ENCODE assay signal across 1 cellular context in genomic region chr9:4662108-4662988, GRCh38.
A peak's percentile ranks its signal among the peaks of the same experiment; 100 is the strongest.
TF ChIP-seq lines count a peak whose summit lies in the region.

TSS of gene PLPP6 (plus strand) at chr9:4662294. CDS start at chr9:4662376, 82 bp downstream.

TF ChIP-seq in K562, 482 proteins besides CTCF, POLR2A, EP300 and RAD21 (continued from another document and continues in another):
- TF ChIP-seq ZBTB5 (IDR thresholded peaks at IDR 0.05) (no peak), BACH1 (tag; IDR thresholded peaks at IDR 0.05) (no peak), MYC (IDR thresholded peaks at IDR 0.05; ENCODE audit: low read depth, low read length) (peak; percentile 20; the same call in 1 of the 2 replicates), MYC (CRISPR knock-in tag; IDR thresholded peaks at IDR 0.05; ENCODE audit: borderline replicate concordance, low read depth) (no peak), ZMIZ1 (IDR thresholded peaks at IDR 0.05; ENCODE audit: low read depth in 2 of 2, low read length in 2 of 2) (no peak), TEAD2 (tag; IDR thresholded peaks at IDR 0.05) (no peak), LARP7 (IDR thresholded peaks at IDR 0.05) (no peak), FOXJ2 (tag; IDR thresholded peaks at IDR 0.05) (no peak), TAF1 (IDR thresholded peaks at IDR 0.05; ENCODE audit: control insufficient read depth, extremely low read depth, insufficient read depth, low read length, severe bottlenecking) (peak; percentile 41), CHD1 (IDR thresholded peaks at IDR 0.05; ENCODE audit: low read length) (no peak), KLF10 (CRISPR knock-in tag; IDR thresholded peaks at IDR 0.05) (no peak), RNF2 (IDR thresholded peaks at IDR 0.05) (no peak), STAT5B (CRISPR knock-in tag; IDR thresholded peaks at IDR 0.05) (no peak), PURB (CRISPR knock-in tag; IDR thresholded peaks at IDR 0.05; ENCODE audit: low read depth) (no peak), ESRRB (CRISPR knock-in tag; IDR thresholded peaks at IDR 0.05; ENCODE audit: borderline replicate concordance) (no peak), HDAC3 (IDR thresholded peaks at IDR 0.05; ENCODE audit: borderline replicate concordance, partially characterized antibody) (no peak), IRF1 (CRISPR knock-in tag; IDR thresholded peaks at IDR 0.05; ENCODE audit: borderline replicate concordance) (no peak), SMAD2 (IDR thresholded peaks at IDR 0.05; ENCODE audit: low read depth, low read length) (no peak), E2F1 (CRISPR knock-in tag; IDR thresholded peaks at IDR 0.05) (no peak), RFX7 (CRISPR knock-in tag; IDR thresholded peaks at IDR 0.05) (no peak), SMARCC2 (IDR thresholded peaks at IDR 0.05; ENCODE audit: low read depth) (no peak), BRF1 (IDR thresholded peaks at IDR 0.05; ENCODE audit: borderline replicate concordance, extremely low read depth, insufficient read length) (no peak), ATF7 (IDR thresholded peaks at IDR 0.05) (no peak; the same call in 1 of the 2 replicates), ETS1 (conservative IDR thresholded peaks at IDR 0.05; ENCODE audit: control insufficient read depth, low read depth, low read length) (no peak), AFF1 (IDR thresholded peaks at IDR 0.05; ENCODE audit: low read depth in 1 of 2, partially characterized antibody in 2 of 2) (no peak), RHOXF2B (CRISPR knock-in tag; conservative IDR thresholded peaks at IDR 0.05) (no peak), RFX1 (IDR thresholded peaks at IDR 0.05) (no peak), CBFB (CRISPR knock-in tag; IDR thresholded peaks at IDR 0.05) (no peak), ZNF766 (CRISPR knock-in tag; conservative IDR thresholded peaks at IDR 0.05) (no peak), USF2 (CRISPR knock-in tag; IDR thresholded peaks at IDR 0.05) (no peak), BMI1 (IDR thresholded peaks at IDR 0.05; ENCODE audit: low read length) (no peak), NUFIP1 (IDR thresholded peaks at IDR 0.05; ENCODE audit: partially characterized antibody) (no peak), HLTF (IDR thresholded peaks at IDR 0.05) (no peak), ZNF12 (CRISPR knock-in tag; IDR thresholded peaks at IDR 0.05) (no peak), SRSF7 (optimal IDR thresholded peaks at IDR 0.05; ENCODE audit: low read depth, low read length) (no peak), ZNF24 (IDR thresholded peaks at IDR 0.05) (no peak), ZNF57 (CRISPR knock-in tag; IDR thresholded peaks at IDR 0.05) (no peak), SIN3B (IDR thresholded peaks at IDR 0.05; ENCODE audit: low read depth) (no peak), POLR2G (IDR thresholded peaks at IDR 0.05; ENCODE audit: low read depth, low read length) (peak; percentile 83), ZNF121 (CRISPR knock-in tag; conservative IDR thresholded peaks at IDR 0.05) (no peak), MBD1 (CRISPR knock-in tag; IDR thresholded peaks at IDR 0.05) (no peak), FOXP1 (CRISPR knock-in tag; IDR thresholded peaks at IDR 0.05) (no peak), ZNF316 (IDR thresholded peaks at IDR 0.05) (no peak)
- TF ChIP-seq, protein P1, sequence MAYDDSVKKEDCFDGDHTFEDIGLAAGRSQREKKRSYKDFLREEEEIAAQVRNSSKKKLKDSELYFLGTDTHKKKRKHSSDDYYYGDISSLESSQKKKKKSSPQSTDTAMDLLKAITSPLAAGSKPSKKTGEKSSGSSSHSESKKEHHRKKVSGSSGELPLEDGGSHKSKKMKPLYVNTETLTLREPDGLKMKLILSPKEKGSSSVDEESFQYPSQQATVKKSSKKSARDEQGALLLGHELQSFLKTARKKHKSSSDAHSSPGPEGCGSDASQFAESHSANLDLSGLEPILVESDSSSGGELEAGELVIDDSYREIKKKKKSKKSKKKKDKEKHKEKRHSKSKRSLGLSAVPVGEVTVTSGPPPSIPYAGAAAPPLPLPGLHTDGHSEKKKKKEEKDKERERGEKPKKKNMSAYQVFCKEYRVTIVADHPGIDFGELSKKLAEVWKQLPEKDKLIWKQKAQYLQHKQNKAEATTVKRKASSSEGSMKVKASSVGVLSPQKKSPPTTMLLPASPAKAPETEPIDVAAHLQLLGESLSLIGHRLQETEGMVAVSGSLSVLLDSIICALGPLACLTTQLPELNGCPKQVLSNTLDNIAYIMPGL (CRISPR knock-in tag; IDR thresholded peaks at IDR 0.05) = no peak
- TF ChIP-seq, protein P2, sequence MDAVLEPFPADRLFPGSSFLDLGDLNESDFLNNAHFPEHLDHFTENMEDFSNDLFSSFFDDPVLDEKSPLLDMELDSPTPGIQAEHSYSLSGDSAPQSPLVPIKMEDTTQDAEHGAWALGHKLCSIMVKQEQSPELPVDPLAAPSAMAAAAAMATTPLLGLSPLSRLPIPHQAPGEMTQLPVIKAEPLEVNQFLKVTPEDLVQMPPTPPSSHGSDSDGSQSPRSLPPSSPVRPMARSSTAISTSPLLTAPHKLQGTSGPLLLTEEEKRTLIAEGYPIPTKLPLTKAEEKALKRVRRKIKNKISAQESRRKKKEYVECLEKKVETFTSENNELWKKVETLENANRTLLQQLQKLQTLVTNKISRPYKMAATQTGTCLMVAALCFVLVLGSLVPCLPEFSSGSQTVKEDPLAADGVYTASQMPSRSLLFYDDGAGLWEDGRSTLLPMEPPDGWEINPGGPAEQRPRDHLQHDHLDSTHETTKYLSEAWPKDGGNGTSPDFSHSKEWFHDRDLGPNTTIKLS (IDR thresholded peaks at IDR 0.05; ENCODE audit: borderline replicate concordance, low read depth) = no peak
- TF ChIP-seq, protein P3, sequence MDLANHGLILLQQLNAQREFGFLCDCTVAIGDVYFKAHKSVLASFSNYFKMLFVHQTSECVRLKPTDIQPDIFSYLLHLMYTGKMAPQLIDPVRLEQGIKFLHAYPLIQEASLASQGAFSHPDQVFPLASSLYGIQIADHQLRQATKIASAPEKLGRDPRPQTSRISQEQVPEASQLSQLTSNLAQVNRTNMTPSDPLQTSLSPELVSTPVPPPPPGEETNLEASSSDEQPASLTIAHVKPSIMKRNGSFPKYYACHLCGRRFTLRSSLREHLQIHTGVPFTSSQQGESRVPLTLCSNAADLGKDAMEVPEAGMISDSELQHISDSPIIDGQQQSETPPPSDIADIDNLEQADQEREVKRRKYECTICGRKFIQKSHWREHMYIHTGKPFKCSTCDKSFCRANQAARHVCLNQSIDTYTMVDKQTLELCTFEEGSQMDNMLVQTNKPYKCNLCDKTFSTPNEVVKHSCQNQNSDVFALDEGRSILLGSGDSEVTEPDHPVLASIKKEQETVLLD (IDR thresholded peaks at IDR 0.05) = no peak
